8 cellular contexts compared by ENCODE assay signal in the genomic region with DNA sequence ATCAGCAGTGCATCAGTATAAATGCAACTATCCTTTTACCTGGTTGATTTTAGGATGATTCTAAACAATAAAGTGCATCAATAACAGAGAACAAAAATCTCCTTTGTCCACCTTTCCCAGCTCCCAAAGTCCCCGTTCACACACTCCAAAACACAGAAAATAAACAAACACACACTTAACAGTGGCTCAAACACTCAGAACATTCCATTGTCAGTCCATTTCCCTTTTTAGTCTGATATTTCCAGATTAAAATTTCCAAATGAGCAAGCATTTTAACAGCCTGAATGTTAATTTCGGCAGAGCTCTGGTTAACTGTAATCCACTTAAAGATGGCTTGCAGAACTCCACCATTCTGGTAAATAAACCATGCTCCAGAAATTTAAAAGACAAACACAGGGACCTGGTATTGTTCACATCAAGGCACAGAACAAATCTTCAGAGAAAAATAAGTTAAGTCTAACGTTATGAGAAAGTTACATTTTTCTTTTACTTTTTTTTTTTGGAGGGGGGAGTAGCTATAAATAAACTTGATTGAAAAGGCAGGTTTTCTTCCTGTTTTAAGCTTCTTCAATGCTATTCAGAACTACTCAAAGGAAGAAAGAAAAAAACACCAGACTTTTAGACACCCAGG.
DNase-seq lines count a peak whose midpoint lies in the region; ATAC-seq and TF ChIP-seq lines count a peak whose summit lies in the region.

No MANE protein-coding gene starts in this region.

- H3K79me1 ChIP-seq in mesendoderm (ENCODE audit: low read length) = no peaks in the 10 kb centered on the region

- intact Hi-C loops in left ventricle myocardium inferior (cut with micrococcal nuclease) = loop anchor here (10.0 kb wide), 1 partner anchor 47 kb away; no protein-coding TSS in a partner anchor
- intact Hi-C loops in left ventricle myocardium superior (cut with micrococcal nuclease) = no loop called here
- intact Hi-C loops in mammary epithelial cell (cut with micrococcal nuclease) = loop anchor here (2.0 kb wide), 1 partner anchor 171 kb away; no protein-coding TSS in a partner anchor

- no peak overlapping the region for H4K5ac ChIP-seq in mesendoderm (ENCODE audit: low read length)

- peak overlapping the region; percentile 91 for H3K4me2 ChIP-seq in mammary epithelial cell (ENCODE audit: insufficient read depth, low read depth, low read length)
- peak overlapping the region; percentile 8 for H3K4me2 ChIP-seq in mesendoderm (ENCODE audit: low read length)

- H3K4me1 ChIP-seq in left ventricle myocardium inferior = peaks cover 71% of the 10 kb centered on the region
- H3K4me1 ChIP-seq in mammary epithelial cell (ENCODE audit: insufficient read depth, low read length) = peaks cover 18% of the 10 kb centered on the region
- H3K4me1 ChIP-seq in mesendoderm (ENCODE audit: control insufficient read depth, low read depth, low read length) = peaks cover 5% of the 10 kb centered on the region

- dilution Hi-C loops in mammary epithelial cell (cut with HindIII; ENCODE audit: low sequenced_read_pairs) = no loop called here

- H3K4ac ChIP-seq in mesendoderm (ENCODE audit: low read depth, low read length) = no peak overlapping the region

- H3K18ac ChIP-seq in mesendoderm (ENCODE audit: low read length) = peak overlapping the region; percentile 39

- H3K9ac ChIP-seq in mammary epithelial cell (ENCODE audit: insufficient read depth, low read length) (peak overlapping the region; percentile 88), mesendoderm (ENCODE audit: low read length) (peak overlapping the region; percentile 39)

- 0% methylated on average over 3 of the region's 3 CpGs for WGBS in mammary epithelial cell (ENCODE audit: low coverage, missing lambda C conversion rate)
- no CpG with 5 or more reads among the region's 3 CpGs for WGBS in mesendoderm (ENCODE audit: extremely low coverage, insufficient coverage, low lambda C conversion rate)

- no peak overlapping the region for H2BK5ac ChIP-seq in mesendoderm (ENCODE audit: low read length)

- CTCF ChIA-PET in mammary epithelial cell (lab: Charles Lee; ENCODE audit: low non-redundant PET) = interaction anchor here (0.6 to 1.6 kb wide), 4 partner anchors 30 to 171 kb away, joined by 6 to 21 read pairs (median 8); no protein-coding TSS in a partner anchor

- ATAC-seq in left ventricle myocardium superior (no peak), GM21786 (IDR thresholded peaks at IDR 0.05; ENCODE audit: unreplicated experiment) (no peak), GM18520 (IDR thresholded peaks at IDR 0.05; ENCODE audit: unreplicated experiment) (no peak)

- no peak overlapping the region for H2AK5ac ChIP-seq in mesendoderm (ENCODE audit: low read length)

- H4K20me1 ChIP-seq in mammary epithelial cell (ENCODE audit: insufficient read depth, low read length) = no peaks in the 10 kb centered on the region

- H2BK15ac ChIP-seq in mesendoderm (replicated peaks; ENCODE audit: low read depth) = no peak overlapping the region

- H2BK120ac ChIP-seq in mesendoderm (ENCODE audit: low read depth, low read length) = no peak overlapping the region

- no peak overlapping the region for H4K8ac ChIP-seq in mesendoderm (ENCODE audit: low read depth, low read length)

- in situ Hi-C loops in mammary epithelial cell (cut with MboI; ENCODE audit: low sequenced_read_pairs in 2 of 2) = no loop called here

- H2AFZ ChIP-seq in mammary epithelial cell (ENCODE audit: low read depth, low read length) = no peak overlapping the region

- no peak overlapping the region for H3K23ac ChIP-seq in mesendoderm (ENCODE audit: low read length)

- H3K9me3 ChIP-seq in left ventricle myocardium inferior (replicated peaks) (no peaks in the 10 kb centered on the region), mammary epithelial cell (replicated peaks; ENCODE audit: insufficient read depth, low read length) (no peaks in the 10 kb centered on the region)

- H3K36me3 ChIP-seq in left ventricle myocardium inferior = no peaks in the 10 kb centered on the region
- peaks cover under 1% of the 10 kb centered on the region for H3K36me3 ChIP-seq in mammary epithelial cell (ENCODE audit: insufficient read depth, low read length)
- no peaks in the 10 kb centered on the region for H3K36me3 ChIP-seq in mesendoderm (ENCODE audit: control insufficient read depth, insufficient read depth, low read length)

- no peaks in the 10 kb centered on the region for H3K27me3 ChIP-seq in left ventricle myocardium inferior (ENCODE audit: low read depth)
- no peaks in the 10 kb centered on the region for H3K27me3 ChIP-seq in mammary epithelial cell (ENCODE audit: insufficient read depth, low read length)
- no peaks in the 10 kb centered on the region for H3K27me3 ChIP-seq in mesendoderm (ENCODE audit: insufficient read depth, low read length, poor library complexity)

- peak overlapping the region; percentile 72 for H3K4me3 ChIP-seq in left ventricle myocardium inferior
- H3K4me3 ChIP-seq in mammary epithelial cell (replicated peaks in 1 of 3; ENCODE audit: insufficient read depth in 1 of 3, low read depth in 2 of 3, low read length in 3 of 3) = peak overlapping the region; percentile 55 to 64 (median 59)
- H3K4me3 ChIP-seq in mesendoderm (ENCODE audit: low read length) = no peak overlapping the region

- BruUV-seq in mammary epithelial cell (replicated peaks; lab: Mats Ljungman, UMichigan) = TSS peak; percentile 53

- TF ChIP-seq CTCF in left ventricle myocardium inferior (IDR thresholded peaks at IDR 0.05; ENCODE audit: borderline replicate concordance) (no peak), mammary epithelial cell (conservative IDR thresholded peaks at IDR 0.05 in 1 of 2, IDR thresholded peaks at IDR 0.05 in 1 of 2; ENCODE audit: extremely low read depth in 1 of 2, insufficient read depth in 1 of 2, low read depth in 1 of 2, low read length in 2 of 2) (no peak)

- H3K27ac ChIP-seq in left ventricle myocardium inferior (replicated peaks) (peak overlapping the region; percentile 97), mammary epithelial cell (ENCODE audit: insufficient read depth, low read depth, low read length) (peak overlapping the region; percentile 96), mesendoderm (ENCODE audit: low read depth, low read length) (no peak overlapping the region)

- H3K56ac ChIP-seq in mesendoderm (ENCODE audit: low read length) = peak overlapping the region; percentile 50

- H3K79me2 ChIP-seq in mammary epithelial cell (ENCODE audit: insufficient read depth, low read length) = peaks cover 72% of the 10 kb centered on the region
- H3K79me2 ChIP-seq in mesendoderm (ENCODE audit: control insufficient read depth, insufficient read depth, low read length) = peaks cover 2% of the 10 kb centered on the region

- no peak for DNase-seq in left ventricle myocardium inferior
- DNase-seq in left ventricle myocardium superior = no peak
- no peak for DNase-seq in mammary epithelial cell
- DNase-seq in mesendoderm = no peak
- DNase-seq in occipital lobe (lab: John Stamatoyannopoulos, UW) = no peak
- no peak for DNase-seq in DMS153 (lab: John Stamatoyannopoulos, UW)
